17 cellular contexts compared by ENCODE assay signal in the genomic region with DNA sequence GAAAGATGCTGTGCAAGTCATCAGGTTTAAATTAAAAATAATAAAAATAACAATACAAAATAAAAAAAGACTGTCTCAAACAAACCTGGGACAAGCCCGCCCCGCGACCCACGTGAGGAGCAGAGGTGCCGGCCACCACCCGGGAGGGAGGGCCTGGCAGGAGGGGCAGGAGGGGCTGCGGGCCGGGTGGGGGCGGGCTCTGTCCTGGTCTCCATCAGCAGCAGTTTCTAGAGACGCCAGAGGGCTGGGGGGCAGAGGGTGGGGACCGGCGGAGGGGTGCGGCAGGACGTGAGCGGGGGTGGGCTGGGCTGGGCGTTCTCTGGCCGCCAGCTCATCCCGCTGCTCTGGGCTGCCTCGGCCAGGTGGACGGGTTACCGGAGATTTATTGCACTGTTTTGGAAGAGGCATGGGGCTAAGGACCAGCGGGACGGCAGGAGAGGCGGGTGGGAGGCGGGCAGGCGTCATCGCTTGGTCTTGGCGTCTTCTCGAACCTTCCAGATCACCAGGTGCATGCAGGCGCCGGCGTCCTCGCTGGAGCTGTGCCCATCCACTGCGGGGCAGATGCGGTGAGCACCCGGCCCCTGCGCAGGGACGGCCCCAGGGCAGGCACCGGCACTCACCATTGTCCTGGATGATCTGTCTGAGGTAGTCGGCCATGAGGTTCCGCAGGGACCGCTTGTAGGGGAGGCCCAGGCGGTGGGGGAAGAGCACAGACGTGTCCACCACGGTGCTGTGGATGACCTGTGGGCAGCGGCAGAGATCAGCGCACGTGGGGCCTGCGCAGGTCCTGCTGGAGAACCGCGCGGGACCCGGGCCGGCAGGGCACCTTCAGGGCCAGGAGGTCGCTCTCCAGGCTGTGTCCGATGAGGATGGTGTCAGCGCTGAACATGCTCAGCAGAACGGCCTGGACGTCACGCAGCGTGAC. TPM values are rescaled to one million over a fixed set of nuclear protein-coding genes. Genes with fewer than 3 reads are reported as not detected.
DNase-seq lines count a peak whose midpoint lies in the region; FAIRE-seq and TF ChIP-seq lines count a peak whose summit lies in the region.
"Had no signal": no experiment of that assay in that cellular context is flagged by ENCODE, and none has a peak within 500 bp of the region (broad histone marks: within the 10 kb centered on the region; RNA-seq: fewer than 3 reads in every experiment).

No MANE protein-coding gene starts in this region.

- H3K4me1 ChIP-seq in breast epithelium (peaks cover 0 to 6% of the 10 kb centered on the region in 2 donors), NT2/D1 (ENCODE audit: insufficient read depth, insufficient read length) (peaks cover 16% of the 10 kb centered on the region), H1 (replicated peaks in 1 of 4; ENCODE audit: control insufficient read depth in 3 of 4, insufficient read depth in 4 of 4, low read length in 3 of 4) (peaks cover 0 to 2% (median 0%) of the 10 kb centered on the region in 4 experiments; a peak in 3 of 7 replicates), trophoblast cell (ENCODE audit: control insufficient read depth in 1 of 2, insufficient read depth in 2 of 2, low read length in 2 of 2) (peaks cover 0 to 14% of the 10 kb centered on the region in 2 experiments), tibial artery (peaks cover 0 to 28% (median 21%) of the 10 kb centered on the region in 4 donors)

- H3K4me3 ChIP-seq in breast epithelium (no peak overlapping the region), NT2/D1 (ENCODE audit: insufficient read length, low read depth) (no peak overlapping the region), H1 (ENCODE audit: extremely low read depth in 1 of 4, insufficient read depth in 2 of 4, low read depth in 3 of 4, low read length in 4 of 4) (no peak overlapping the region), trophoblast cell (ENCODE audit: low read depth, low read length) (peak overlapping the region; percentile 27), tibial artery (no peak overlapping the region)
- H3K4me3 ChIP-seq: BLaER1, HAP-1 had no signal

- H3K23me2 ChIP-seq in H1 (ENCODE audit: low read depth, low read length) = peaks cover 2% of the 10 kb centered on the region

- H3K36me3 ChIP-seq in breast epithelium (peaks cover 19% of the 10 kb centered on the region), NT2/D1 (ENCODE audit: insufficient read depth, insufficient read length, low read length) (peaks cover 66% of the 10 kb centered on the region), H1 (ENCODE audit: control insufficient read depth in 2 of 4, insufficient read depth in 4 of 4, low read length in 3 of 4) (peaks cover 8 to 39% (median 14%) of the 10 kb centered on the region in 4 experiments; a peak in 7 of 8 replicates), trophoblast cell (ENCODE audit: control insufficient read depth in 1 of 2, insufficient read depth in 2 of 2, low read length in 2 of 2) (peaks cover 60 to 62% of the 10 kb centered on the region in 2 experiments), tibial artery (peaks cover 54 to 65% (median 61%) of the 10 kb centered on the region in 3 donors)

- H3K23ac ChIP-seq in H1 (ENCODE audit: insufficient read length) = no peak overlapping the region
- no peak overlapping the region for H3K23ac ChIP-seq in trophoblast cell (ENCODE audit: low read length)

- FAIRE-seq in H1 (lab: Jason Lieb, UNC) = no peak
- FAIRE-seq: GM12892, GM19239 had no signal

- no peak for TF ChIP-seq CTCF in MCF 10A (IDR thresholded peaks at IDR 0.05; ENCODE audit: unreplicated experiment)
- TF ChIP-seq CTCF in breast epithelium (IDR thresholded peaks at IDR 0.05) = no peak
- no peak for TF ChIP-seq CTCF in H1 (IDR thresholded peaks at IDR 0.05; ENCODE audit: control extremely low read depth in 1 of 3, insufficient read depth in 1 of 3, low read depth in 1 of 3, low read length in 3 of 3)
- no peak for TF ChIP-seq CTCF in tibial artery (IDR thresholded peaks at IDR 0.05)

- H3K4me1 Mint-ChIP-seq in MCF 10A (ENCODE audit: insufficient read depth, unreplicated experiment) = peaks cover 16% of the 10 kb centered on the region

- H3K4ac ChIP-seq in H1 (replicated peaks; ENCODE audit: insufficient read length, low read depth, low read length) (no peak overlapping the region), trophoblast cell (ENCODE audit: low read depth, low read length) (no peak overlapping the region)

- H2BK120ac ChIP-seq in H1 (replicated peaks; ENCODE audit: low read depth, low read length) = no peak overlapping the region
- no peak overlapping the region for H2BK120ac ChIP-seq in trophoblast cell (ENCODE audit: insufficient read depth, low read length, poor library complexity)

- H2BK20ac ChIP-seq in H1 (ENCODE audit: low read length) = no peak overlapping the region

- H3K18ac ChIP-seq in H1 (ENCODE audit: extremely low read depth, low read length) = no peak overlapping the region
- no peak overlapping the region for H3K18ac ChIP-seq in trophoblast cell (ENCODE audit: low read length)

- H3K9ac ChIP-seq in NT2/D1 (ENCODE audit: insufficient read length, low read depth) = peak overlapping the region; percentile 36
- no peak overlapping the region for H3K9ac ChIP-seq in H1 (replicated peaks in 1 of 4; ENCODE audit: extremely low read depth in 1 of 4, low read depth in 3 of 4, low read length in 3 of 4)
- H3K9ac ChIP-seq in trophoblast cell (ENCODE audit: low read length) = no peak overlapping the region
- H3K9ac ChIP-seq: BLaER1 had no signal

- H3K79me2 ChIP-seq in H1 (ENCODE audit: control insufficient read depth in 1 of 2, insufficient read depth in 2 of 2, low read length in 2 of 2) = no peaks in the 10 kb centered on the region
- no peaks in the 10 kb centered on the region for H3K79me2 ChIP-seq in trophoblast cell (ENCODE audit: control insufficient read depth, insufficient read depth, low read length, poor library complexity)

- TF ChIP-seq RAD21 in H1 (IDR thresholded peaks at IDR 0.05 in 1 of 2, conservative IDR thresholded peaks at IDR 0.05 in 1 of 2; ENCODE audit: low read depth in 2 of 2, low read length in 2 of 2) = no peak

- H3K27me3 ChIP-seq in breast epithelium = no peaks in the 10 kb centered on the region
- no peaks in the 10 kb centered on the region for H3K27me3 ChIP-seq in NT2/D1 (ENCODE audit: insufficient read depth, insufficient read length)
- H3K27me3 ChIP-seq in H1 (replicated peaks in 1 of 4; ENCODE audit: control insufficient read depth in 3 of 4, extremely low read depth in 1 of 4, insufficient read depth in 3 of 4, low read length in 3 of 4) = peaks cover 0 to 3% (median 0%) of the 10 kb centered on the region in 4 experiments; a peak in 3 of 7 replicates
- no peaks in the 10 kb centered on the region for H3K27me3 ChIP-seq in trophoblast cell (ENCODE audit: insufficient read depth, low read length)
- H3K27me3 ChIP-seq in tibial artery = no peaks in the 10 kb centered on the region
- H3K27me3 ChIP-seq: BLaER1 had no signal

- TF ChIP-seq POLR2A in breast epithelium (IDR thresholded peaks at IDR 0.05) (no peak), H1 (IDR thresholded peaks at IDR 0.05; ENCODE audit: control extremely low read depth in 1 of 2, low read depth in 2 of 2, low read length in 2 of 2) (no peak)

- 0 out of 2 replicates have a peak overlapping the region, but pooled peaks have one; percentile 17 for H2BK12ac ChIP-seq in H1 (ENCODE audit: low read depth, low read length)
- no peak overlapping the region for H2BK12ac ChIP-seq in trophoblast cell (ENCODE audit: low read length)

- H3K36me3 Mint-ChIP-seq in MCF 10A (ENCODE audit: insufficient read depth, unreplicated experiment) = peaks cover 35% of the 10 kb centered on the region

- H4K8ac ChIP-seq in H1 (ENCODE audit: extremely low read depth, insufficient read depth, low read length) = peak overlapping the region; percentile 51; the same call in 1 of the 2 replicates
- no peak overlapping the region for H4K8ac ChIP-seq in trophoblast cell (ENCODE audit: low read depth, low read length)

- intact Hi-C loops in MCF 10A (cut with micrococcal nuclease) (no loop called here), breast epithelium (cut with DNase I; ENCODE audit: low total_unique reads) (no loop called here), tibial artery (cut with DNase I; ENCODE audit: low total_unique reads) (no loop called here)

- POLR2A ChIA-PET in MCF 10A (lab: Yijun Ruan, JAX) (interaction anchor here (0.6 kb wide), 1 partner anchor 31 kb away, joined by 3 read pairs; no protein-coding TSS in a partner anchor), H1 (lab: Charles Lee; ENCODE audit: partially characterized antibody) (no interaction called here)

- in situ Hi-C loops in G401 (cut with HindIII; ENCODE audit: low sequenced_read_pairs) = no loop called here

- TF ChIP-seq EP300 in H1 (IDR thresholded peaks at IDR 0.05; ENCODE audit: borderline replicate concordance in 1 of 2, low read depth in 2 of 2, low read length in 2 of 2) = no peak

- no peak overlapping the region for H4K12ac ChIP-seq in trophoblast cell (ENCODE audit: low read depth, low read length)

- H2AK5ac ChIP-seq in H1 (ENCODE audit: low read depth, low read length) (no peak overlapping the region), trophoblast cell (ENCODE audit: low read length) (no peak overlapping the region)

- H3K27ac Mint-ChIP-seq in MCF 10A (ENCODE audit: low read depth, unreplicated experiment) = no peak overlapping the region
- H3K27ac Mint-ChIP-seq: HFFc6 had no signal

- 93% methylated on average over 38 of the region's 61 CpGs; no CpG with 5 or more reads in 1 of the 2 experiments for WGBS in H1 (ENCODE audit: extremely low coverage in 1 of 2, insufficient coverage in 1 of 2, insufficient read length in 1 of 2, insufficient replicate concordance in 2 of 2, low coverage in 1 of 2, low lambda C conversion rate in 2 of 2, missing lambda C conversion rate in 1 of 2), 2 experiments
- WGBS in trophoblast cell (ENCODE audit: extremely low coverage, insufficient coverage, insufficient read length) = no CpG with 5 or more reads among the region's 61 CpGs

- H3K27ac ChIP-seq in breast epithelium = no peak overlapping the region
- H3K27ac ChIP-seq in H1 (ENCODE audit: low read depth, low read length) = no peak overlapping the region
- no peak overlapping the region for H3K27ac ChIP-seq in trophoblast cell (ENCODE audit: low read depth, low read length)
- H3K27ac ChIP-seq in tibial artery = no peak overlapping the region
- H3K27ac ChIP-seq: 22Rv1, BLaER1, HL-60 had no signal

- no peaks in the 10 kb centered on the region for H3K27me3 Mint-ChIP-seq in MCF 10A (ENCODE audit: insufficient read depth, unreplicated experiment)
- H3K27me3 Mint-ChIP-seq: CD8-positive, alpha-beta memory T cell had no signal

- no peaks in the 10 kb centered on the region for H3K9me3 ChIP-seq in breast epithelium
- no peaks in the 10 kb centered on the region for H3K9me3 ChIP-seq in NT2/D1 (ENCODE audit: insufficient read depth, low read length)
- H3K9me3 ChIP-seq in H1 (ENCODE audit: insufficient read depth in 2 of 2, low read depth in 1 of 2, low read length in 1 of 2) = no peaks in the 10 kb centered on the region
- H3K9me3 ChIP-seq in trophoblast cell (ENCODE audit: insufficient read depth, low read depth, low read length) = no peaks in the 10 kb centered on the region
- no peaks in the 10 kb centered on the region for H3K9me3 ChIP-seq in tibial artery
- H3K9me3 ChIP-seq: BLaER1, HAP-1 had no signal

- H3K56ac ChIP-seq in H1 (replicated peaks; ENCODE audit: insufficient read length, low read depth, low read length) = no peak overlapping the region

- BruUV-seq in MCF 10A (replicated peaks; lab: Mats Ljungman, UMichigan) = TSS peak; percentile 19

- H2BK15ac ChIP-seq in H1 (ENCODE audit: low read length) = no peak overlapping the region

- no peaks in the 10 kb centered on the region for H3K9me3 Mint-ChIP-seq in MCF 10A (ENCODE audit: unreplicated experiment)
- H3K9me3 Mint-ChIP-seq: CD8-positive, alpha-beta memory T cell; HFFc6 had no signal

- H4K5ac ChIP-seq in H1 (ENCODE audit: insufficient read length, low read depth, low read length) = no peak overlapping the region

- CTCF ChIA-PET in MCF 10A (lab: Yijun Ruan, JAX) = interaction anchor here (2.1 kb wide), 2 partner anchors 10 to 144 kb away, joined by 8 to 11 read pairs; no protein-coding TSS in a partner anchor
- CTCF ChIA-PET in H1 (lab: Charles Lee; ENCODE audit: partially characterized antibody) = interaction anchor here (1.1 to 3.6 kb wide), 5 partner anchors 10 to 225 kb away, joined by 3 to 48 read pairs (median 17); no protein-coding TSS in a partner anchor

- no peak overlapping the region for H3K4me3 Mint-ChIP-seq in MCF 10A (ENCODE audit: unreplicated experiment)
- H3K4me3 Mint-ChIP-seq: CD8-positive, alpha-beta memory T cell; HFFc6 had no signal

- H2AFZ ChIP-seq in H1 (ENCODE audit: low read length) (no peak overlapping the region), trophoblast cell (ENCODE audit: insufficient read depth, low read length, poor library complexity) (no peak overlapping the region)

- DNase-seq in MCF 10A (ENCODE audit: unreplicated experiment) (no peak), breast epithelium (ENCODE audit: low spot score in 2 of 2) (no peak), NT2/D1 (ENCODE audit: low read depth, low spot score) (no peak), H1 (ENCODE audit: low read depth in 1 of 2, low spot score in 2 of 2) (no peak), trophoblast cell (no peak), tibial artery (no peak), G401 (ENCODE audit: low spot score) (no peak), NCI-H446 (lab: John Stamatoyannopoulos, UW) (no peak)
- DNase-seq: CD8-positive, alpha-beta memory T cell; GOT3; HFFc6 had no signal

- no peak overlapping the region for H2BK5ac ChIP-seq in H1 (ENCODE audit: low read depth, low read length)
- H2BK5ac ChIP-seq in trophoblast cell (ENCODE audit: low read depth, low read length, poor library complexity) = no peak overlapping the region

- H3K4me2 ChIP-seq in H1 (ENCODE audit: insufficient read depth in 1 of 2, low read depth in 2 of 2, low read length in 2 of 2) (no peak overlapping the region), trophoblast cell (ENCODE audit: low read length) (no peak overlapping the region)

- H3K79me1 ChIP-seq in H1 (ENCODE audit: low read depth, low read length) (no peaks in the 10 kb centered on the region; the same call in 1 of the 2 replicates), trophoblast cell (ENCODE audit: low read length) (no peaks in the 10 kb centered on the region)

- no peak overlapping the region for H4K91ac ChIP-seq in H1 (replicated peaks; ENCODE audit: insufficient read length, low read length)
- no peak overlapping the region for H4K91ac ChIP-seq in trophoblast cell (ENCODE audit: low read depth, low read length)

- peaks cover 2 to 8% of the 10 kb centered on the region in 2 experiments for H4K20me1 ChIP-seq in H1 (replicated peaks in 1 of 2; ENCODE audit: control insufficient read depth in 1 of 2, insufficient read depth in 2 of 2, low read length in 2 of 2)

- H3K14ac ChIP-seq in H1 (ENCODE audit: insufficient read length) (no peak overlapping the region), trophoblast cell (ENCODE audit: low read length) (no peak overlapping the region)

RNA-seq across cellular contexts. Expression of a gene that starts 3.8 kb away (rescaled TPM):
- 5.6 and 9.3 TPM in 2 replicates for total RNA-seq in MCF 10A (2022)
- total RNA-seq in breast epithelium = 1 to 10 TPM in 2 of 3 donors, under 1 TPM in 1; 0.66 to 1.4 (median 1.0) TPM
- total RNA-seq in H1 (2021; fragmentation: NEBNext Ultra II Directional; extraction: Animal tissue kit (Norgen Biotek cat#: 25700)) = 2.9 and 4.1 TPM in 2 replicates
- 9.3 and 10.0 TPM in 2 replicates for polyA plus RNA-seq in H1 (2011; rRNA removed)
- 9.1 TPM for polyA plus RNA-seq in H1 (2011; cell fraction: cytosol; rRNA removed)
- polyA plus RNA-seq in H1 (2011; cell fraction: nucleus; rRNA removed) = 19.8 TPM
- 4.2 to 8.7 TPM (median 7.7 TPM) in 4 replicates for polyA plus RNA-seq in H1 (2012, experiment 1 of 2)
- polyA plus RNA-seq in H1 (2012, experiment 2 of 2) = 4.7 TPM
- polyA plus RNA-seq in H1 (2013, experiment 1 of 2) = 5.4 TPM
- polyA plus RNA-seq in H1 (2013, experiment 2 of 2) = 4.9 TPM
- polyA minus RNA-seq in H1 (2011; rRNA and poly(A)+ RNA removed) = 4.7 and 7.9 TPM in 2 replicates
- 5.4 TPM for polyA minus RNA-seq in H1 (2011; cell fraction: cytosol; rRNA and poly(A)+ RNA removed)
- polyA minus RNA-seq in H1 (2011; cell fraction: nucleus; rRNA and poly(A)+ RNA removed) = 5.2 TPM
- polyA plus RNA-seq in trophoblast cell (2013) = 0.94 and 0.97 TPM in 2 replicates
- 2.5 and 5.5 TPM in 2 replicates for total RNA-seq in G401 (2014; rRNA removed; shearing (Covaris generic))

RNA-seq across cellular contexts. Expression of a gene that starts 32.4 kb away (rescaled TPM):
- 28.7 and 36.4 TPM in 2 replicates for total RNA-seq in MCF 10A (2022)
- total RNA-seq in breast epithelium = 10 to 100 TPM; 10.4 to 25.2 (median 19.7) TPM
- total RNA-seq in H1 (2021; fragmentation: NEBNext Ultra II Directional; extraction: Animal tissue kit (Norgen Biotek cat#: 25700)) = 42.4 and 44.3 TPM in 2 replicates
- polyA plus RNA-seq in H1 (2011; rRNA removed) = 44.3 and 69.6 TPM in 2 replicates
- polyA plus RNA-seq in H1 (2011; cell fraction: cytosol; rRNA removed) = 21.3 TPM
- 69.2 TPM for polyA plus RNA-seq in H1 (2011; cell fraction: nucleus; rRNA removed)
- 35.1 to 44.9 TPM (median 43.7 TPM) in 4 replicates for polyA plus RNA-seq in H1 (2012, experiment 1 of 2)
- polyA plus RNA-seq in H1 (2012, experiment 2 of 2) = 33.4 TPM
- 22.8 TPM for polyA plus RNA-seq in H1 (2013, experiment 1 of 2)
- polyA plus RNA-seq in H1 (2013, experiment 2 of 2) = 21.3 TPM
- polyA minus RNA-seq in H1 (2011; rRNA and poly(A)+ RNA removed) = 18.8 and 19.5 TPM in 2 replicates
- polyA minus RNA-seq in H1 (2011; cell fraction: cytosol; rRNA and poly(A)+ RNA removed) = 24.8 TPM
- 20.1 TPM for polyA minus RNA-seq in H1 (2011; cell fraction: nucleus; rRNA and poly(A)+ RNA removed)
- polyA plus RNA-seq in trophoblast cell (2013) = 24.5 and 26.8 TPM in 2 replicates
- total RNA-seq in G401 (2014; rRNA removed; shearing (Covaris generic)) = 7.8 and 10.7 TPM in 2 replicates

RNA-seq across cellular contexts. Expression of a gene that starts 47.5 kb away (rescaled TPM):
- 27.0 and 45.5 TPM in 2 replicates for total RNA-seq in MCF 10A (2022)
- 1 to 10 TPM; 2.9 to 4.6 (median 4.1) TPM for total RNA-seq in breast epithelium
- 45.9 and 53.2 TPM in 2 replicates for total RNA-seq in H1 (2021; fragmentation: NEBNext Ultra II Directional; extraction: Animal tissue kit (Norgen Biotek cat#: 25700))
- 14.3 and 44.7 TPM in 2 replicates for polyA plus RNA-seq in H1 (2011; rRNA removed)
- polyA plus RNA-seq in H1 (2011; cell fraction: cytosol; rRNA removed) = 15.0 TPM
- polyA plus RNA-seq in H1 (2011; cell fraction: nucleus; rRNA removed) = 29.0 TPM
- 15.6 to 26.7 TPM (median 23.8 TPM) in 4 replicates for polyA plus RNA-seq in H1 (2012, experiment 1 of 2)
- 21.5 TPM for polyA plus RNA-seq in H1 (2012, experiment 2 of 2)
- 27.2 TPM for polyA plus RNA-seq in H1 (2013, experiment 1 of 2)
- 28.5 TPM for polyA plus RNA-seq in H1 (2013, experiment 2 of 2)
- polyA minus RNA-seq in H1 (2011; rRNA and poly(A)+ RNA removed) = 1.1 and 2.2 TPM in 2 replicates
- 32.1 TPM for polyA minus RNA-seq in H1 (2011; cell fraction: cytosol; rRNA and poly(A)+ RNA removed)
- 10.4 TPM for polyA minus RNA-seq in H1 (2011; cell fraction: nucleus; rRNA and poly(A)+ RNA removed)
- 18.5 and 21.1 TPM in 2 replicates for polyA plus RNA-seq in trophoblast cell (2013)
- 27.9 and 29.2 TPM in 2 replicates for total RNA-seq in G401 (2014; rRNA removed; shearing (Covaris generic))
